Comparison of ENCODE assay signal across 8 cellular contexts in the genomic region with DNA sequence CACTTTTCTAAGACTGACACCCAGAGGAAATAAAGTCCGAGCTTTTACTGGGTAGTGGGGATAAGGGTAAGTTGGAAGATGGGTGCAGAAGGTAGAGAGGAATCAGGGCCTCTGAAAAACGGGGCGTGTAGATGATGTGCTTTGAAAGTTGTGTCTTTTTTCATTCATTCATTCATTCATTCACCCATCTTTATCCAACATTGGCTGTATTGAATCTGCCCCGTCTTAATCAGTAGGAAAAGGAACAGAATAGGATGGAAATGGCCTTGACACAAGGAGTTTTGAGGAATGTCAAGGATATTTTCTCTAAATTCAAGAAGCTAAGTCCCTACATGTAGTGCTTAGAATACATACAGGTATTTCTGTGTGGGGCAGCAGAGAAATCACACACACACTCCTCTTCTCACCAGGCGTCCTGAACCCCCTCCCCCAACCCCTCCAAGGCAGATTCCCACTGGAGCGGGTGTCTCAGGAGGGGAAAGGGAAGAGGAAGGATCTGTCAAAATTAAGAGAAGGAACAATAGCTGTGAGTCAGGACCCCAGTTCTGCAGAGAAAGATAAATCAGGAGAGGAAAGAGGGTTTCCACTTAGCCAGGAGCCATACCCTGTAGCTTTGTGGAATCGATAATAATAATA. TPM values are rescaled to one million over a fixed set of nuclear protein-coding genes. Genes with fewer than 3 reads are reported as not detected.
DNase-seq lines count a peak whose midpoint lies in the region; ATAC-seq and TF ChIP-seq lines count a peak whose summit lies in the region.

No MANE protein-coding gene starts in this region.

- intact Hi-C loops in left ventricle myocardium superior (cut with micrococcal nuclease): no loop called here
- intact Hi-C loops in uterus (cut with DNase I; ENCODE audit: low total_unique reads): no loop called here

- H3K4me3 ChIP-seq in cardiac muscle cell: peak overlapping the region; percentile 53
- H3K4me3 ChIP-seq in choroid plexus epithelial cell (ENCODE audit: low read depth, low read length): peak overlapping the region; percentile 67
- H3K4me3 ChIP-seq in mononuclear cell (ENCODE audit: low read length): peak overlapping the region; percentile 61
- H3K4me3 ChIP-seq in uterus: peak overlapping the region; percentile 36 to 47

- no peak for DNase-seq in cardiac muscle cell (ENCODE audit: low read depth in 1 of 2, low spot score in 1 of 2)
- DNase-seq in left ventricle myocardium superior: no peak
- DNase-seq in choroid plexus epithelial cell (ENCODE audit: low read depth): no peak
- no peak for DNase-seq in uterus
- DNase-seq in SIG-M5 treated with dmso at 0.1 percent for 504 hours (lab: John Stamatoyannopoulos, UW; ENCODE audit: unreplicated experiment): no peak
- no peak for DNase-seq in stimulated activated CD4-positive, alpha-beta T cell treated with anti-CD3 and anti-CD28 coated beads, Interleukin-12 subunit alpha, Interleukin-12 subunit beta, amount 100 ng/mL, for 4 hours

- H3K9me3 ChIP-seq in cardiac muscle cell (ENCODE audit: low read depth) (no peaks in the 10 kb centered on the region), mononuclear cell (ENCODE audit: low read depth, low read length) (no peaks in the 10 kb centered on the region), uterus (no peaks in the 10 kb centered on the region)

- TF ChIP-seq POLR2A in uterus (IDR thresholded peaks at IDR 0.05): no peak

- H3K27me3 ChIP-seq in cardiac muscle cell (peaks cover 29% of the 10 kb centered on the region), mononuclear cell (ENCODE audit: insufficient read depth, low read length) (peaks cover 27% of the 10 kb centered on the region), uterus (no peaks in the 10 kb centered on the region)

- H3K36me3 ChIP-seq in cardiac muscle cell: no peaks in the 10 kb centered on the region
- no peaks in the 10 kb centered on the region for H3K36me3 ChIP-seq in uterus

- H3K27ac ChIP-seq in cardiac muscle cell (peak overlapping the region; percentile 61), uterus (no peak overlapping the region)

- TF ChIP-seq CTCF in cardiac muscle cell (IDR thresholded peaks at IDR 0.05; ENCODE audit: low read depth, low read length) (no peak), choroid plexus epithelial cell (conservative IDR thresholded peaks at IDR 0.05; ENCODE audit: low read depth, low read length) (no peak), uterus (IDR thresholded peaks at IDR 0.05) (no peak)

- H3K4me1 ChIP-seq in cardiac muscle cell (ENCODE audit: low read depth) (peaks cover 10% of the 10 kb centered on the region), mononuclear cell (ENCODE audit: insufficient read depth, low read length) (peaks cover 54% of the 10 kb centered on the region), uterus (no peaks in the 10 kb centered on the region)

- ATAC-seq in left ventricle myocardium superior: no peak
- ATAC-seq in HG03045 (IDR thresholded peaks at IDR 0.05; ENCODE audit: unreplicated experiment): no peak

RNA-seq across cellular contexts. Expression of a gene that starts 13.9 kb away (rescaled TPM):
- total RNA-seq in cardiac muscle cell: 44.4 and 57.4 TPM in 2 replicates
- 34.6 and 40.9 TPM in 2 replicates for polyA plus RNA-seq in cardiac muscle cell
- total RNA-seq in left ventricle myocardium superior: 49.2 TPM
- total RNA-seq in mononuclear cell: 13.3 TPM
- total RNA-seq in uterus: 10 to 100 TPM in 3 of 4 donors, 1 to 10 TPM in 1; 2.6 to 20.7 (median 12.7) TPM
